1 cellular context compared by ENCODE assay signal in genomic region chr6:42104095-42104806, GRCh38.
TF ChIP-seq lines count a peak whose summit lies in the region.

No MANE protein-coding gene starts in this region.

TF ChIP-seq in IMR-90, 13 proteins besides CTCF, POLR2A, EP300 and RAD21:
- TF ChIP-seq CHD1 (IDR thresholded peaks at IDR 0.05; ENCODE audit: low read depth, low read length), result no peak
- no peak for TF ChIP-seq MXI1 (IDR thresholded peaks at IDR 0.05; ENCODE audit: borderline replicate concordance, low read depth, low read length)
- TF ChIP-seq RFX5 (IDR thresholded peaks at IDR 0.05; ENCODE audit: low read depth, low read length), result no peak
- no peak for TF ChIP-seq USF2 (IDR thresholded peaks at IDR 0.05; ENCODE audit: low read depth, low read length)
- TF ChIP-seq MAZ (IDR thresholded peaks at IDR 0.05; ENCODE audit: borderline replicate concordance, low read depth, low read length), result no peak
- TF ChIP-seq RCOR1 (IDR thresholded peaks at IDR 0.05; ENCODE audit: insufficient replicate concordance, low read length), result no peak
- no peak for TF ChIP-seq NFE2L2 (IDR thresholded peaks at IDR 0.05; ENCODE audit: low read depth, low read length)
- TF ChIP-seq MAFK (IDR thresholded peaks at IDR 0.05; ENCODE audit: low read depth, low read length), result no peak
- TF ChIP-seq BHLHE40 (IDR thresholded peaks at IDR 0.05; ENCODE audit: low read depth, low read length), result no peak
- no peak for TF ChIP-seq CEBPB (IDR thresholded peaks at IDR 0.05; ENCODE audit: low read depth, low read length)
